ENCODE assay signal across 20 cellular contexts in the genomic region with DNA sequence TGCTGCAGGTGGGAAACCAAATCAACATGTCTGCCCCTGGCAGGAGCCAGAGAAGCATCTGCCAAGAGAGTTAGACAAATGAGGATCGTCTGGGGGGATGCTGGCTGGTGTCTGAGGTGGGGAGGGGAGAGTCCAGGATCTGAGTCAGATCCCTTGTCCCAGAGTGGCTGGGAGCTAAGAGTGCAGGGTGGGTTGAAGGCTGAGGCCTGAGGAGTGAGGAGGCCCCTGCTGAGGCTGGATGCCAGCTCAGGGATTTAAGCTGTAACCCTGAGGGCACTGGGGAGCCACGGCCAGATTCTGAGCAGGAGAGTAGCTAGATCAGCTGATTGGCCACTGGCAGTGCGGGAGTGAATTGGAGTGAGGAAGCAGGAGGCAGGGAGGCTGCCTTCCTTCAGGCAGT.
DNase-seq lines count a peak whose midpoint lies in the region; ATAC-seq and TF ChIP-seq lines count a peak whose summit lies in the region.
"Had no signal": no experiment of that assay in that cellular context is flagged by ENCODE, and none has a peak within 500 bp of the region (broad histone marks: within the 10 kb centered on the region; RNA-seq: fewer than 3 reads in every experiment).

No MANE protein-coding gene starts in this region.

- H3K9me2 ChIP-seq in Karpas-422 (replicated peaks; ENCODE audit: insufficient read depth, low read length): no peaks in the 10 kb centered on the region

- H3K27me3 ChIP-seq in Karpas-422 (ENCODE audit: low read length) (no peaks in the 10 kb centered on the region), neural progenitor cell (no peaks in the 10 kb centered on the region)

- H3K79me2 ChIP-seq in Karpas-422 (ENCODE audit: low read length) (no peaks in the 10 kb centered on the region), neural progenitor cell (ENCODE audit: low read depth) (no peaks in the 10 kb centered on the region)

- H3K4me3 ChIP-seq in Karpas-422 (ENCODE audit: low read length): no peak overlapping the region
- no peak overlapping the region for H3K4me3 ChIP-seq in neural progenitor cell
- H3K4me3 ChIP-seq: prostate gland had no signal

- H3K27me3 Mint-ChIP-seq in chondrocyte (ENCODE audit: low read depth): no peaks in the 10 kb centered on the region
- peaks cover 7% of the 10 kb centered on the region for H3K27me3 Mint-ChIP-seq in neural progenitor cell (ENCODE audit: insufficient read depth, low read depth)

- H2AFZ ChIP-seq in Karpas-422 (ENCODE audit: low read length): no peak overlapping the region
- no peak overlapping the region for H2AFZ ChIP-seq in neural progenitor cell (replicated peaks)

- H4K20me1 ChIP-seq in Karpas-422 (ENCODE audit: insufficient read depth, low read depth, low read length) (no peaks in the 10 kb centered on the region), neural progenitor cell (ENCODE audit: low read depth) (peaks cover 53% of the 10 kb centered on the region)

- TF ChIP-seq CTCF in C4-2B (conservative IDR thresholded peaks at IDR 0.05): no peak
- TF ChIP-seq CTCF in chondrocyte (IDR thresholded peaks at IDR 0.05): no peak
- TF ChIP-seq CTCF in neural progenitor cell (IDR thresholded peaks at IDR 0.05): no peak

- peak overlapping the region; percentile 57 for H3K27ac Mint-ChIP-seq in chondrocyte (ENCODE audit: unreplicated experiment)
- H3K27ac Mint-ChIP-seq in neural progenitor cell: peak overlapping the region; percentile 39
- H3K27ac Mint-ChIP-seq: CD4-positive, alpha-beta T cell; T-cell had no signal

- H3K9me3 Mint-ChIP-seq in chondrocyte (ENCODE audit: low read depth) (no peaks in the 10 kb centered on the region), neural progenitor cell (no peaks in the 10 kb centered on the region)
- H3K9me3 Mint-ChIP-seq: CD4-positive, alpha-beta T cell; naive B cell; T-cell had no signal

- DNase-seq in Karpas-422: no peak
- DNase-seq in chondrocyte (ENCODE audit: low spot score): no peak
- no peak for DNase-seq in neural progenitor cell (ENCODE audit: low spot score)
- no peak for DNase-seq in stimulated activated CD4-positive, alpha-beta T cell treated with anti-CD3 and anti-CD28 coated beads, Interleukin-1b, Interleukin-23, amount 100 ng/mL, for 48 hours
- no peak for DNase-seq in OCI-M1 (lab: John Stamatoyannopoulos, UW)
- no peak for DNase-seq in activated CD4-positive, alpha-beta T cell treated with anti-CD3 and anti-CD28 coated beads, Interleukin-2, amount 50 U/mL, for 4 hours
- DNase-seq: activated CD4-positive, alpha-beta T cell treated with anti-CD3 and anti-CD28 coated beads, Interleukin-2, amount 50 U/mL, for 1 hour; activated naive CD4-positive, alpha-beta T cell; activated T-cell treated with anti-CD3 and anti-CD28 coated beads for 4 hours; CD4-positive, alpha-beta T cell; KBM-7; mammary epithelial cell; naive B cell; NCI-H2029; Right ventricle myocardium superior; stimulated activated CD4-positive, alpha-beta T cell treated with anti-CD3 and anti-CD28 coated beads, Interleukin-2, amount 100 ng/mL, for 48 hours; T-cell had no signal

- H3K36me3 ChIP-seq in Karpas-422 (ENCODE audit: insufficient read depth, low read length) (no peaks in the 10 kb centered on the region), neural progenitor cell (no peaks in the 10 kb centered on the region)
- H3K36me3 ChIP-seq: prostate gland had no signal

- peak overlapping the region; percentile 94 for H3K27ac ChIP-seq in C4-2B
- peak overlapping the region; percentile 73; the same call in 1 of the 2 replicates for H3K27ac ChIP-seq in Karpas-422 (ENCODE audit: low read length)
- no peak overlapping the region for H3K27ac ChIP-seq in neural progenitor cell

- H3K4me2 ChIP-seq in Karpas-422 (ENCODE audit: low read depth, low read length, poor library complexity, severe bottlenecking): peak overlapping the region; percentile 53
- no peak overlapping the region for H3K4me2 ChIP-seq in neural progenitor cell

- H3K4me3 Mint-ChIP-seq in chondrocyte (ENCODE audit: unreplicated experiment): no peak overlapping the region
- no peak overlapping the region for H3K4me3 Mint-ChIP-seq in neural progenitor cell
- H3K4me3 Mint-ChIP-seq: CD4-positive, alpha-beta T cell; naive B cell; T-cell had no signal

- H3K4me1 ChIP-seq in Karpas-422 (ENCODE audit: low read length): peaks cover 60% of the 10 kb centered on the region
- peaks cover 32% of the 10 kb centered on the region for H3K4me1 ChIP-seq in neural progenitor cell

- ATAC-seq in HG03460 (IDR thresholded peaks at IDR 0.05; ENCODE audit: unreplicated experiment): no peak
- ATAC-seq: T-cell had no signal

- H3F3A ChIP-seq in neural progenitor cell (ENCODE audit: low read depth): no peaks in the 10 kb centered on the region

- H3K9ac ChIP-seq in Karpas-422 (ENCODE audit: low read length) (peak overlapping the region; percentile 29), neural progenitor cell (no peak overlapping the region)

- H3K9me3 ChIP-seq in Karpas-422 (ENCODE audit: low read length) (no peaks in the 10 kb centered on the region), neural progenitor cell (ENCODE audit: low read depth) (no peaks in the 10 kb centered on the region)
- H3K9me3 ChIP-seq: prostate gland had no signal

- H3K4me1 Mint-ChIP-seq in chondrocyte (ENCODE audit: low read depth) (peaks cover 42% of the 10 kb centered on the region), neural progenitor cell (peaks cover 48% of the 10 kb centered on the region)
- H3K4me1 Mint-ChIP-seq: naive B cell, T-cell had no signal

- H3K36me3 Mint-ChIP-seq in chondrocyte (ENCODE audit: low read depth) (peaks cover 1% of the 10 kb centered on the region), neural progenitor cell (no peaks in the 10 kb centered on the region)
- H3K36me3 Mint-ChIP-seq: naive B cell, T-cell had no signal
